9 cellular contexts compared by ENCODE assay signal in the genomic region with DNA sequence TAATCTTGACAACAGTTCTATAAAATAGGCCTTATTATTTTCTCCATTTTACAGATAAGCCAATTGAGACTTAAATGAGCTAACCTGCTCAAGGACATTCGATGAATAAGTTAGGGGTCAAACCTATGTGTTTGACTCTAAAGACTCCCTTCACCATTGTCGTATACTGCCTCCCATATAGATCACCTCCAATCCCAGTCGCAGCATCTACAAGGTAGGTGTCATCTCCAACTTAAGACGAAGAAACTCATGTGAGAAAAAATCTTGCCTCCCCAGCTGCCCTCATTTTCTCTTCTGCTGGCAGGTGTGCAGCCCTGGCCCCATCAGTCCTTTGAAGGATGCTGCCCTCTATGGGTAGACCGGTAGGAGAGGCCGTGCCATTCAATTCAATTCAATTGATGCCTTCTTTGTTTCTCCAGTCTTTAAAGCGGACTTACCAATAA.
DNase-seq lines count a peak whose midpoint lies in the region; ATAC-seq, FAIRE-seq and TF ChIP-seq lines count a peak whose summit lies in the region.
"Had no signal": no experiment of that assay in that cellular context is flagged by ENCODE, and none has a peak within 500 bp of the region (broad histone marks: within the 10 kb centered on the region; RNA-seq: fewer than 3 reads in every experiment).

No MANE protein-coding gene starts in this region.

- H2BK5ac ChIP-seq in H1 (ENCODE audit: low read depth, low read length), result no peak overlapping the region

- CTCF ChIA-PET in H1 (lab: Charles Lee; ENCODE audit: partially characterized antibody), result interaction anchor here (0.6 to 2.9 kb wide), 21 partner anchors 9 to 177 kb away, joined by 3 to 21 read pairs (median 3); no protein-coding TSS in a partner anchor

- no peak overlapping the region for H4K5ac ChIP-seq in H1 (ENCODE audit: insufficient read length, low read depth, low read length)

- no peaks in the 10 kb centered on the region for H3K36me3 ChIP-seq in heart right ventricle
- H3K36me3 ChIP-seq in HAP-1 (replicated peaks), result no peaks in the 10 kb centered on the region
- H3K36me3 ChIP-seq in H1 (ENCODE audit: control insufficient read depth in 2 of 4, insufficient read depth in 4 of 4, low read length in 3 of 4), result no peaks in the 10 kb centered on the region
- H3K36me3 ChIP-seq in ovary, result no peaks in the 10 kb centered on the region

- H3K18ac ChIP-seq in H1 (ENCODE audit: extremely low read depth, low read length), result no peak overlapping the region

- no peak overlapping the region for H3K56ac ChIP-seq in H1 (replicated peaks; ENCODE audit: insufficient read length, low read depth, low read length)

- no peak for DNase-seq in heart right ventricle
- DNase-seq in right cardiac atrium, result no peak
- peak; percentile 11 to 38 for DNase-seq in HAP-1 (ENCODE audit: low spot score in 2 of 2)
- DNase-seq in LNCaP clone FGC (ENCODE audit: low read depth), result no peak
- peak; percentile 42 for DNase-seq in SW480 (ENCODE audit: low spot score)
- DNase-seq in H1 (ENCODE audit: low read depth in 1 of 2, low spot score in 2 of 2), result no peak
- DNase-seq in pons (ENCODE audit: low spot score), result peak; percentile 43
- DNase-seq in ovary, result no peak

- H3K14ac ChIP-seq in H1 (ENCODE audit: insufficient read length), result no peak overlapping the region

- TF ChIP-seq EP300 in H1 (IDR thresholded peaks at IDR 0.05; ENCODE audit: borderline replicate concordance in 1 of 2, low read depth in 2 of 2, low read length in 2 of 2), result no peak
- TF ChIP-seq EP300 in ovary (IDR thresholded peaks at IDR 0.05), result no peak

- H3K4me1 ChIP-seq in heart right ventricle (no peaks in the 10 kb centered on the region), right cardiac atrium (ENCODE audit: control insufficient read depth, insufficient read depth, low read length) (no peaks in the 10 kb centered on the region), HAP-1 (no peaks in the 10 kb centered on the region), H1 (replicated peaks in 1 of 4; ENCODE audit: control insufficient read depth in 3 of 4, insufficient read depth in 4 of 4, low read length in 3 of 4) (no peaks in the 10 kb centered on the region), ovary (ENCODE audit: insufficient read depth) (no peaks in the 10 kb centered on the region)

- in situ Hi-C loops in HAP-1 (cut with MboI; ENCODE audit: low sequenced_read_pairs), result no loop called here

- no peak overlapping the region for H2BK20ac ChIP-seq in H1 (ENCODE audit: low read length)

- H3K23me2 ChIP-seq in H1 (ENCODE audit: low read depth, low read length), result no peaks in the 10 kb centered on the region

- H3K27ac ChIP-seq in heart right ventricle (no peak overlapping the region), right cardiac atrium (ENCODE audit: low read length) (no peak overlapping the region), H1 (ENCODE audit: low read depth, low read length) (no peak overlapping the region), ovary (no peak overlapping the region)

- H3K9ac ChIP-seq in H1 (replicated peaks in 1 of 4; ENCODE audit: extremely low read depth in 1 of 4, low read depth in 3 of 4, low read length in 3 of 4), result no peak overlapping the region

- TF ChIP-seq POLR2A in H1 (IDR thresholded peaks at IDR 0.05; ENCODE audit: control extremely low read depth in 1 of 2, low read depth in 2 of 2, low read length in 2 of 2), result no peak
- no peak for TF ChIP-seq POLR2A in ovary (IDR thresholded peaks at IDR 0.05)

- H3K9me3 ChIP-seq in heart right ventricle (peaks cover 0 to 4% (median 0%) of the 10 kb centered on the region in 11 donors), right cardiac atrium (ENCODE audit: control insufficient read depth, low read length) (no peaks in the 10 kb centered on the region), HAP-1 (no peaks in the 10 kb centered on the region), H1 (ENCODE audit: insufficient read depth in 2 of 2, low read depth in 1 of 2, low read length in 1 of 2) (peaks cover 3 to 4% of the 10 kb centered on the region in 2 experiments; a peak in 2 of 4 replicates), ovary (no peaks in the 10 kb centered on the region)

- TF ChIP-seq RAD21 in H1 (IDR thresholded peaks at IDR 0.05 in 1 of 2, conservative IDR thresholded peaks at IDR 0.05 in 1 of 2; ENCODE audit: low read depth in 2 of 2, low read length in 2 of 2), result peak; percentile 69 to 76

- no peaks in the 10 kb centered on the region for H3K79me2 ChIP-seq in H1 (ENCODE audit: control insufficient read depth in 1 of 2, insufficient read depth in 2 of 2, low read length in 2 of 2)

- H3K79me1 ChIP-seq in H1 (ENCODE audit: low read depth, low read length), result no peaks in the 10 kb centered on the region

- TF ChIP-seq CTCF in heart right ventricle (IDR thresholded peaks at IDR 0.05) (peak in 8 of 9 donors; percentile 26 to 63 (median 56)), LNCaP clone FGC (IDR thresholded peaks at IDR 0.05; ENCODE audit: control insufficient read depth, extremely low read depth, insufficient read depth) (peak; percentile 82), H1 (IDR thresholded peaks at IDR 0.05; ENCODE audit: control extremely low read depth in 1 of 3, insufficient read depth in 1 of 3, low read depth in 1 of 3, low read length in 3 of 3) (peak; percentile 69 to 88 (median 76)), ovary (IDR thresholded peaks at IDR 0.05) (no peak)

- no peak overlapping the region for H3K4me2 ChIP-seq in H1 (ENCODE audit: insufficient read depth in 1 of 2, low read depth in 2 of 2, low read length in 2 of 2)

- no peak overlapping the region for H4K8ac ChIP-seq in H1 (ENCODE audit: extremely low read depth, insufficient read depth, low read length)

- H2BK120ac ChIP-seq in H1 (replicated peaks; ENCODE audit: low read depth, low read length), result no peak overlapping the region

- H2BK15ac ChIP-seq in H1 (ENCODE audit: low read length), result no peak overlapping the region

- POLR2A ChIA-PET in H1 (lab: Charles Lee; ENCODE audit: partially characterized antibody), result interaction anchor here (1.0 kb wide), 1 partner anchor 9 kb away, joined by 3 read pairs; no protein-coding TSS in a partner anchor

- no peak overlapping the region for H2BK12ac ChIP-seq in H1 (ENCODE audit: low read depth, low read length)

- 45 to 50% methylated on average over 7 of the region's 7 CpGs for WGBS in heart right ventricle, 2 donors
- WGBS in right cardiac atrium, result 52% methylated on average over 7 of the region's 7 CpGs
- WGBS in H1 (ENCODE audit: extremely low coverage in 1 of 2, insufficient coverage in 1 of 2, insufficient read length in 1 of 2, insufficient replicate concordance in 2 of 2, low coverage in 1 of 2, low lambda C conversion rate in 2 of 2, missing lambda C conversion rate in 1 of 2), 2 experiments, result 56% methylated on average over 7 of the region's 7 CpGs; no CpG with 5 or more reads in 1 of the 2 experiments
- WGBS in ovary, 3 donors, result 52 to 58% (median 55%) methylated on average over 7 of the region's 7 CpGs

- FAIRE-seq in H1 (lab: Jason Lieb, UNC), result peak; percentile 87
- FAIRE-seq: frontal cortex had no signal

- no peak overlapping the region for H3K4ac ChIP-seq in H1 (replicated peaks; ENCODE audit: insufficient read length, low read depth, low read length)

- ATAC-seq in heart right ventricle (peak in 1 of 8 donors; percentile 31), right cardiac atrium (no peak)

- intact Hi-C loops in heart right ventricle (cut with DNase I), result loop anchor here in 3 of 10 donors (5.0 kb wide), 2 partner anchors 127 to 147 kb away; no protein-coding TSS in a partner anchor
- intact Hi-C loops in right cardiac atrium (cut with DNase I), result no loop called here
- intact Hi-C loops in ovary (cut with DNase I), result loop anchor here in 1 of 4 donors (10.0 kb wide), 1 partner anchor 105 kb away; no protein-coding TSS in a partner anchor

- H4K91ac ChIP-seq in H1 (replicated peaks; ENCODE audit: insufficient read length, low read length), result no peak overlapping the region

- no peaks in the 10 kb centered on the region for H4K20me1 ChIP-seq in H1 (replicated peaks in 1 of 2; ENCODE audit: control insufficient read depth in 1 of 2, insufficient read depth in 2 of 2, low read length in 2 of 2)

- no peak overlapping the region for H2AFZ ChIP-seq in H1 (ENCODE audit: low read length)

- no peak overlapping the region for H3K23ac ChIP-seq in H1 (ENCODE audit: insufficient read length)

- H2AK5ac ChIP-seq in H1 (ENCODE audit: low read depth, low read length), result no peak overlapping the region

- H3K4me3 ChIP-seq in heart right ventricle, result no peak overlapping the region
- no peak overlapping the region for H3K4me3 ChIP-seq in right cardiac atrium (ENCODE audit: low read length)
- H3K4me3 ChIP-seq in HAP-1, result no peak overlapping the region
- H3K4me3 ChIP-seq in LNCaP clone FGC (ENCODE audit: low read depth, low read length), result no peak overlapping the region
- H3K4me3 ChIP-seq in H1 (ENCODE audit: extremely low read depth in 1 of 4, insufficient read depth in 2 of 4, low read depth in 3 of 4, low read length in 4 of 4), result no peak overlapping the region
- no peak overlapping the region for H3K4me3 ChIP-seq in ovary

- peaks cover 0 to 7% (median 0%) of the 10 kb centered on the region in 7 donors for H3K27me3 ChIP-seq in heart right ventricle
- no peaks in the 10 kb centered on the region for H3K27me3 ChIP-seq in right cardiac atrium (ENCODE audit: control insufficient read depth, insufficient read depth)
- 0 out of 2 replicates have a peak, but pooled peaks cover 7% of the 10 kb centered on the region for H3K27me3 ChIP-seq in HAP-1 (ENCODE audit: low read depth)
- no peaks in the 10 kb centered on the region for H3K27me3 ChIP-seq in H1 (replicated peaks in 1 of 4; ENCODE audit: control insufficient read depth in 3 of 4, extremely low read depth in 1 of 4, insufficient read depth in 3 of 4, low read length in 3 of 4)
- H3K27me3 ChIP-seq in ovary, result no peaks in the 10 kb centered on the region

TF ChIP-seq in H1, 55 proteins besides CTCF, POLR2A, EP300 and RAD21:
- TF ChIP-seq, protein P1, sequence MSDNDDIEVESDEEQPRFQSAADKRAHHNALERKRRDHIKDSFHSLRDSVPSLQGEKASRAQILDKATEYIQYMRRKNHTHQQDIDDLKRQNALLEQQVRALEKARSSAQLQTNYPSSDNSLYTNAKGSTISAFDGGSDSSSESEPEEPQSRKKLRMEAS (IDR thresholded peaks at IDR 0.05), result no peak
- 0 out of 2 replicates have a peak, but pooled peaks have one; percentile 57 for TF ChIP-seq YY1 (IDR thresholded peaks at IDR 0.05; ENCODE audit: low read depth, low read length)

Comparison
In these comparisons a context has a peak if more than half of its experiments do, and no peak if none do; other contexts are left out.
1. DNase-seq: peak in HAP-1 (2 of 2), SW480 (single experiment) and pons (single experiment); none in heart right ventricle (0 of 2), right cardiac atrium (0 of 3), LNCaP clone FGC (single experiment), H1 (0 of 2) and ovary (0 of 5).
2. CTCF ChIP-seq: peak in heart right ventricle (8 of 9), LNCaP clone FGC (single experiment) and H1 (3 of 3); none in ovary (0 of 3).